In the genomic region with DNA sequence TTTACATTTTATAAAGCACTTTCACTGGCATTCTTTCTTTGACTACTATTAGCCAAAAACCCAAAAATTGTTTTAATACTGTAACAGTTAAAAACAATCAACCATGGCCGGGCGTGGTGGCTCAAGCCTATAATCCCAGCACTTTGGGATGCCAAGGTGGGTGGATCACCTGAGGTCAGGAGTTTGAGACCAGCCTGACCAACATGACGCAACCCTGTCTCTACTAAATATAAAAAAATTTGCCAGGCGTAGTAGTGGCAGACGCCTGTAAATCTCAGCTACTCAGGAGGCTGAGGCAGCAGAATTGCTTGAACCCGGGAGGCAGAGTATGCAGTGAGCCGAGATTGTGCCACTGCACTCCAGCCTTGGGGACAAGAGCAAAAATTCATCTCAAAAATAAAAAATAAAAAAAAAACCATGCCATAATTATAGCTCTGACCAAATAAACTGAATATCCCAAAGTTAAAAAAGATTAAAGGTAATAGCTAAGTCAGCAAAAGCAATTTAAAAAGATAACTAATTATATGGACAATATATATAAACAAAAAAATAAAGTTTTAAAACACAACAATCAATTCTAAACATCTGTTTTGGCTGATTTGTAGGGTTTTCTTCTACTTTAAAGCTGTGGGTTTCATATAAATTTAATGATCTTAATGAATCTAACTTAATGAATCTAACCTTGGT, we compare ENCODE assay signal across 24 cellular contexts. TPM values are rescaled to one million over a fixed set of nuclear protein-coding genes. Genes with fewer than 3 reads are reported as not detected.
DNase-seq lines count a peak whose midpoint lies in the region; ATAC-seq and TF ChIP-seq lines count a peak whose summit lies in the region.
"Had no signal": no experiment of that assay in that cellular context is flagged by ENCODE, and none has a peak within 500 bp of the region (broad histone marks: within the 10 kb centered on the region; RNA-seq: fewer than 3 reads in every experiment).

No MANE protein-coding gene starts in this region.

- no peak overlapping the region for H4K91ac ChIP-seq in IMR-90 (ENCODE audit: insufficient read depth, low read depth, low read length)

- no peaks in the 10 kb centered on the region for H3K9me3 Mint-ChIP-seq in activated T-cell treated with anti-CD3 and anti-CD28 coated beads, Interleukin-2, amount 50 U/mL, for 24 hours
- H3K9me3 Mint-ChIP-seq in activated T-cell treated with anti-CD3 and anti-CD28 coated beads, Interleukin-2, amount 50 U/mL, for 72 hours = no peaks in the 10 kb centered on the region
- H3K9me3 Mint-ChIP-seq in progenitor cell of endocrine pancreas (ENCODE audit: low read depth) = peaks cover 11% of the 10 kb centered on the region

- no peak overlapping the region for H3K27ac ChIP-seq in IMR-90 (ENCODE audit: insufficient read depth, low read length)
- H3K27ac ChIP-seq: dorsolateral prefrontal cortex, parathyroid adenoma, tibial artery had no signal

- H4K20me1 ChIP-seq in IMR-90 (ENCODE audit: insufficient read depth, low read length) = peaks cover 48% of the 10 kb centered on the region

- POLR2A ChIA-PET in IMR-90 (lab: Charles Lee; ENCODE audit: unreplicated experiment) = no interaction called here

- H4K8ac ChIP-seq in IMR-90 (ENCODE audit: low read depth in 2 of 2, low read length in 2 of 2) = no peak overlapping the region

- no peak overlapping the region for H3K4me3 Mint-ChIP-seq in activated T-cell treated with anti-CD3 and anti-CD28 coated beads, Interleukin-2, amount 50 U/mL, for 24 hours
- H3K4me3 Mint-ChIP-seq in activated T-cell treated with anti-CD3 and anti-CD28 coated beads, Interleukin-2, amount 50 U/mL, for 72 hours = peak overlapping the region in 1 of 2 donors; percentile 22
- no peak overlapping the region for H3K4me3 Mint-ChIP-seq in progenitor cell of endocrine pancreas (ENCODE audit: low read depth)

- H3K27me3 Mint-ChIP-seq in activated T-cell treated with anti-CD3 and anti-CD28 coated beads, Interleukin-2, amount 50 U/mL, for 24 hours = no peaks in the 10 kb centered on the region
- H3K27me3 Mint-ChIP-seq in activated T-cell treated with anti-CD3 and anti-CD28 coated beads, Interleukin-2, amount 50 U/mL, for 72 hours (ENCODE audit: low read depth) = no peaks in the 10 kb centered on the region
- H3K27me3 Mint-ChIP-seq in progenitor cell of endocrine pancreas = no peaks in the 10 kb centered on the region

- H3K4ac ChIP-seq in IMR-90 (ENCODE audit: low read depth, low read length) = no peak overlapping the region

- ATAC-seq in activated T-cell treated with anti-CD3 and anti-CD28 coated beads, Interleukin-2, amount 50 U/mL, for 72 hours (replicated peaks in 1 of 2) = no peak
- ATAC-seq in IMR-90 (ENCODE audit: low read depth) (no peak), GM19395 (IDR thresholded peaks at IDR 0.05; ENCODE audit: unreplicated experiment) (no peak)
- ATAC-seq: activated CD4-positive, CD25-positive, alpha-beta regulatory T cell treated with anti-CD3 and anti-CD28 coated beads, Interleukin-2, amount 50 U/mL, for 24 hours; mucosa of descending colon; PC-3; sciatic nerve; stimulated activated naive CD8-positive, alpha-beta T cell treated with anti-CD3 and anti-CD28 coated beads, Interleukin-15, Interleukin-2, amounts not matched to agents 100 U/mL and 50 U/mL, for 24 hours had no signal

- H3K9me3 ChIP-seq in IMR-90 (ENCODE audit: control insufficient read depth, insufficient read depth, low read length) (no peaks in the 10 kb centered on the region), HAP-1 (no peaks in the 10 kb centered on the region)
- H3K9me3 ChIP-seq: mucosa of descending colon, tibial artery had no signal

- H3K18ac ChIP-seq in IMR-90 (ENCODE audit: low read depth, low read length) = no peak overlapping the region

- TF ChIP-seq CTCF in IMR-90 (conservative IDR thresholded peaks at IDR 0.05; ENCODE audit: low read depth, low read length) (no peak), progenitor cell of endocrine pancreas (IDR thresholded peaks at IDR 0.05; ENCODE audit: unreplicated experiment) (no peak)

- in situ Hi-C loops in IMR-90 (cut with MboI; ENCODE audit: low sequenced_read_pairs) = no loop called here
- in situ Hi-C loops in HAP-1 (cut with MboI; ENCODE audit: low sequenced_read_pairs) = no loop called here

- no peak overlapping the region for H3K23ac ChIP-seq in IMR-90 (ENCODE audit: low read depth, low read length)

- H2BK20ac ChIP-seq in IMR-90 (ENCODE audit: low read depth, low read length) = no peak overlapping the region

- no peak for TF ChIP-seq POLR2A in IMR-90 (IDR thresholded peaks at IDR 0.05; ENCODE audit: low read depth, low read length)

- no peak overlapping the region for H3K4me2 ChIP-seq in IMR-90 (ENCODE audit: low read depth, low read length)

- H3K56ac ChIP-seq in IMR-90 (ENCODE audit: extremely low read depth, insufficient read depth, low read length) = no peak overlapping the region

- H3K4me1 ChIP-seq in IMR-90 (ENCODE audit: control insufficient read depth, insufficient read depth, low read length) (peaks cover 4% of the 10 kb centered on the region), HAP-1 (peaks cover 45% of the 10 kb centered on the region)
- H3K4me1 ChIP-seq: parathyroid adenoma, tibial artery had no signal

- H2AK5ac ChIP-seq in IMR-90 (ENCODE audit: low read depth, low read length) = no peak overlapping the region

- H3K79me1 ChIP-seq in IMR-90 (ENCODE audit: low read depth in 1 of 2, low read length in 2 of 2) = peaks cover 19 to 62% of the 10 kb centered on the region in 2 experiments

- H3K9ac ChIP-seq in IMR-90 (ENCODE audit: low read depth, low read length) = no peak overlapping the region
- H3K9ac ChIP-seq: parathyroid adenoma had no signal

- H3K9me1 ChIP-seq in IMR-90 (ENCODE audit: insufficient read depth, low read length) = peaks cover 2% of the 10 kb centered on the region; the same call in 1 of the 2 replicates

- no peak overlapping the region for H2AK9ac ChIP-seq in IMR-90 (replicated peaks; ENCODE audit: low read depth, low read length, poor library complexity)

- peaks cover 83% of the 10 kb centered on the region for H3K4me1 Mint-ChIP-seq in activated T-cell treated with anti-CD3 and anti-CD28 coated beads, Interleukin-2, amount 50 U/mL, for 24 hours (ENCODE audit: low read depth)
- peaks cover 84% of the 10 kb centered on the region for H3K4me1 Mint-ChIP-seq in activated T-cell treated with anti-CD3 and anti-CD28 coated beads, Interleukin-2, amount 50 U/mL, for 72 hours (ENCODE audit: low read depth)
- H3K4me1 Mint-ChIP-seq in progenitor cell of endocrine pancreas (ENCODE audit: low read depth) = peaks cover 61% of the 10 kb centered on the region

- no peak overlapping the region for H3K4me3 ChIP-seq in IMR-90 (ENCODE audit: insufficient read depth, low read depth, low read length)
- H3K4me3 ChIP-seq in HAP-1 = no peak overlapping the region
- H3K4me3 ChIP-seq: mucosa of descending colon, tibial artery had no signal

- WGBS in IMR-90 (ENCODE audit: extremely low coverage in 2 of 2, insufficient read length in 1 of 2), 2 experiments = no CpG with 5 or more reads among the region's 7 CpGs

- no peak overlapping the region for H2AFZ ChIP-seq in IMR-90 (replicated peaks; ENCODE audit: low read length, poor library complexity)
- H2AFZ ChIP-seq: parathyroid adenoma had no signal

- H3K27me3 ChIP-seq in IMR-90 (ENCODE audit: control insufficient read depth, insufficient read depth, low read length) (no peaks in the 10 kb centered on the region), HAP-1 (ENCODE audit: low read depth) (no peaks in the 10 kb centered on the region)
- H3K27me3 ChIP-seq: tibial artery had no signal

- H3K27ac Mint-ChIP-seq in activated T-cell treated with anti-CD3 and anti-CD28 coated beads, Interleukin-2, amount 50 U/mL, for 24 hours = peak overlapping the region; percentile 65
- no peak overlapping the region for H3K27ac Mint-ChIP-seq in activated T-cell treated with anti-CD3 and anti-CD28 coated beads, Interleukin-2, amount 50 U/mL, for 72 hours
- peak overlapping the region; percentile 85 for H3K27ac Mint-ChIP-seq in progenitor cell of endocrine pancreas

- no peak for TF ChIP-seq RAD21 in IMR-90 (IDR thresholded peaks at IDR 0.05; ENCODE audit: low read length)

- H2BK15ac ChIP-seq in IMR-90 (ENCODE audit: low read depth, low read length) = no peak overlapping the region

- no TSS peak for BruUV-seq in IMR-90 (replicated peaks; lab: Mats Ljungman, UMichigan)

- no peak overlapping the region for H3K14ac ChIP-seq in IMR-90 (replicated peaks; ENCODE audit: low read depth, low read length)

- dilution Hi-C loops in IMR-90 (cut with HindIII; ENCODE audit: low sequenced_read_pairs, unreplicated experiment) = no loop called here

- no peaks in the 10 kb centered on the region for H3K36me3 ChIP-seq in IMR-90 (ENCODE audit: control insufficient read depth, insufficient read depth, low read length)
- peaks cover 9% of the 10 kb centered on the region for H3K36me3 ChIP-seq in HAP-1 (replicated peaks)
- H3K36me3 ChIP-seq: tibial artery had no signal

- H3K36me3 Mint-ChIP-seq in activated T-cell treated with anti-CD3 and anti-CD28 coated beads, Interleukin-2, amount 50 U/mL, for 24 hours (ENCODE audit: low read depth) = peaks cover 73% of the 10 kb centered on the region
- peaks cover 6 to 40% of the 10 kb centered on the region in 2 donors for H3K36me3 Mint-ChIP-seq in activated T-cell treated with anti-CD3 and anti-CD28 coated beads, Interleukin-2, amount 50 U/mL, for 72 hours (ENCODE audit: insufficient read depth in 2 of 2)
- H3K36me3 Mint-ChIP-seq in progenitor cell of endocrine pancreas (ENCODE audit: insufficient read depth) = peaks cover 26% of the 10 kb centered on the region

- intact Hi-C loops in IMR-90 (cut with micrococcal nuclease) = no loop called here

- CTCF ChIA-PET in IMR-90 (lab: Yijun Ruan, JAX) = interaction anchor here (0.6 kb wide), 1 partner anchor 24 kb away, joined by 4 read pairs; no protein-coding TSS in a partner anchor

- H2BK120ac ChIP-seq in IMR-90 (ENCODE audit: low read depth, low read length) = no peak overlapping the region

- no peak for DNase-seq in activated T-cell treated with anti-CD3 and anti-CD28 coated beads, Interleukin-2, amount 50 U/mL, for 24 hours
- DNase-seq in activated T-cell treated with anti-CD3 and anti-CD28 coated beads, Interleukin-2, amount 50 U/mL, for 72 hours = no peak
- DNase-seq in IMR-90 (no peak), amniotic epithelial cell (ENCODE audit: low read depth) (peak; percentile 51), progenitor cell of endocrine pancreas (ENCODE audit: low spot score, unreplicated experiment) (no peak), pons (ENCODE audit: low spot score) (no peak), HAP-1 (ENCODE audit: low spot score in 2 of 2) (no peak)
- DNase-seq: activated naive CD4-positive, alpha-beta T cell treated with Interleukin-2 at 50 U/mL for 16 hours; cerebellar nuclear complex; COR-L47; dorsolateral prefrontal cortex; MM.1S; mucosa of descending colon; NCI-H1417; NCI-H2081; NCI-H446; PC-3; SHP77; stimulated activated naive CD8-positive, alpha-beta T cell treated with anti-CD3 and anti-CD28 coated beads, Interleukin-15, Interleukin-2, amounts not matched to agents 100 U/mL and 50 U/mL, for 24 hours; tibial artery had no signal

- no peak overlapping the region for H2BK5ac ChIP-seq in IMR-90 (ENCODE audit: low read depth, low read length, poor library complexity, severe bottlenecking)

- no peak overlapping the region for H4K5ac ChIP-seq in IMR-90 (ENCODE audit: low read depth, low read length)

RNA-seq across cellular contexts. Expression of gene SINHCAF, which starts 10.0 kb away (rescaled TPM):
- total RNA-seq in activated T-cell treated with anti-CD3 and anti-CD28 coated beads, Interleukin-2, amount 50 U/mL, for 72 hours = 100 to 1,000 TPM; 189 to 216 TPM
- total RNA-seq in IMR-90 (2012; rRNA removed) (30.8 and 43.3 TPM in 2 replicates), progenitor cell of endocrine pancreas (391 and 408 TPM in 2 replicates)
- polyA plus RNA-seq in IMR-90 (2012; rRNA removed) = 14.5 and 21.6 TPM in 2 replicates
- 2.6 and 6.0 TPM in 2 replicates for polyA plus RNA-seq in IMR-90 (2012; cell fraction: cytosol; rRNA removed)
- 1.9 and 14.5 TPM in 2 replicates for polyA plus RNA-seq in IMR-90 (2012; cell fraction: nucleus; rRNA removed; ENCODE audit: low replicate concordance)
